In the genomic region with DNA sequence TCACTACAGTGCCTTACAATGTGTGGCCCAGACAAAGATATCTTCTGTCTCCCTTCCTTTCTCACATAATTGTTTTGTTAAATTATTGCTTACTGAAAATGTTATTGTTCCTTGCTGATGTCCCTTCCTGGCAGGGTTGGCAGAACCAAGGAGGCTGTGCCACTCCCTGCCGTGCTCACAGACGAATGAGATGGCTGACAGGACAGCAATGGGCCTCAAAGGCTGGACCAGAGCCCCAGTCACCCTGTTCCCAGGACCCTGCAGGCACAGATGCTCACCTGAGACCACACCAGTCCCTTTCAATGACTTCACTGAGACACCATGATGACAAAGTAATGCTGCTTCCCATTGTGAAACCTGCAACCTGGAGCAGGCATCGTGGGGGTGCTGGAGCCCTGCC, we compare ENCODE assay signal across 25 cellular contexts.
"Had no signal": no experiment of that assay in that cellular context is flagged by ENCODE, and none has a peak within 500 bp of the region (broad histone marks: within the 10 kb centered on the region; RNA-seq: fewer than 3 reads in every experiment).

No MANE protein-coding gene starts in this region.

- H3K36me3 ChIP-seq: ascending aorta, cardiac muscle cell, MG63, SJCRH30 had no signal

- H3K27ac ChIP-seq: ascending aorta, cardiac muscle cell, SJCRH30 had no signal

- H3K9me3 ChIP-seq: ascending aorta, MG63, SJCRH30, SK-N-SH had no signal

- H3K9ac ChIP-seq: SK-N-SH had no signal

- ATAC-seq: activated CD8-positive, alpha-beta T cell treated with anti-CD3 and anti-CD28 coated beads for 36 hours; Panc1 had no signal

- DNase-seq: activated CD4-positive, alpha-beta T cell treated with anti-CD3 and anti-CD28 coated beads, Interleukin-2, amount 10 ng/mL, durations not matched to agents 24 days and 14 days; activated CD4-positive, alpha-beta T cell treated with anti-CD3 and anti-CD28 coated beads, Interleukin-2, amount 50 U/mL, for 4 hours; activated CD8-positive, alpha-beta T cell treated with anti-CD3 and anti-CD28 coated beads for 36 hours; activated gamma-delta T cell; activated naive CD4-positive, alpha-beta T cell treated with Interleukin-2 at 50 U/mL for 16 hours; activated naive CD8-positive, alpha-beta T cell treated with anti-CD3 and anti-CD28 coated beads, Interleukin-2, amount 10 ng/mL, durations not matched to agents 7 days and 5 days; activated T-cell treated with anti-CD3 and anti-CD28 coated beads, Interleukin-2, amount 50 U/mL, for 24 hours; amygdala; cerebellar nuclear complex; Karpas-422; KBM-7; MG63; MV-4-11; NCI-H1092; NCI-H1436 treated with DMSO at 0.1 percent for 48 hours; NCI-H187 treated with DMSO at 0.1 percent for 48 hours; NCI-H446; NCI-H510A treated with DMSO at 0.1 percent for 48 hours; NCI-H526 treated with DMSO at 0.1 percent for 48 hours; SHP77; SJCRH30; SK-N-SH had no signal

- H3K4me3 ChIP-seq: ascending aorta, cardiac muscle cell, MG63, SJCRH30 had no signal
